ENCODE assay signal across 35 cellular contexts in genomic region chr7:80949449-80949848, GRCh38. TPM values are rescaled to one million over a fixed set of nuclear protein-coding genes. Genes with fewer than 3 reads are reported as not detected.
"Had no signal": no experiment of that assay in that cellular context is flagged by ENCODE, and none has a peak within 500 bp of the region (broad histone marks: within the 10 kb centered on the region; RNA-seq: fewer than 3 reads in every experiment).

No MANE protein-coding gene starts in this region.

- H3K4me3 ChIP-seq: adrenal gland, body of pancreas, esophagus muscularis mucosa, gastrocnemius medialis, heart left ventricle had no signal

- H3K36me3 ChIP-seq: adrenal gland, esophagus muscularis mucosa, gastrocnemius medialis, heart left ventricle had no signal

- H3K9me3 ChIP-seq: adrenal gland, body of pancreas, esophagus muscularis mucosa, gastrocnemius medialis, heart left ventricle had no signal

- H3K27me3 ChIP-seq: adrenal gland, body of pancreas, esophagus muscularis mucosa, foreskin keratinocyte, gastrocnemius medialis, heart left ventricle had no signal

- FAIRE-seq: colon had no signal

- H3K4me1 ChIP-seq: adrenal gland, body of pancreas, foreskin keratinocyte had no signal

- H3K27ac ChIP-seq: adrenal gland, body of pancreas, esophagus muscularis mucosa, foreskin keratinocyte had no signal

- ATAC-seq: activated CD4-positive, alpha-beta T cell treated with anti-CD3 and anti-CD28 coated beads for 36 hours; activated CD8-positive, alpha-beta memory T cell treated with anti-CD3 and anti-CD28 coated beads, Interleukin-2, amount 10 ng/mL, durations not matched to agents 7 days and 5 days; activated CD8-positive, alpha-beta T cell treated with anti-CD3 and anti-CD28 coated beads, Interleukin-2, amount 10 ng/mL, durations not matched to agents 7 days and 5 days; activated naive CD8-positive, alpha-beta T cell treated with anti-CD3 and anti-CD28 coated beads, Interleukin-2, amount 50 U/mL, for 24 hours; body of pancreas; effector memory CD8-positive, alpha-beta T cell; foreskin keratinocyte; gastrocnemius medialis; heart left ventricle; T-helper 17 cell had no signal

- DNase-seq: activated CD4-positive, alpha-beta memory T cell treated with anti-CD3 and anti-CD28 coated beads for 36 hours; activated CD4-positive, alpha-beta T cell treated with anti-CD3 and anti-CD28 coated beads for 36 hours; activated CD4-positive, alpha-beta T cell treated with anti-CD3 and anti-CD28 coated beads, Interleukin-2, amount 10 ng/mL, durations not matched to agents 24 days and 14 days; activated CD4-positive, CD25-positive, alpha-beta regulatory T cell; activated CD4-positive, CD25-positive, alpha-beta regulatory T cell treated with anti-CD3 and anti-CD28 coated beads, Interleukin-2, amount 50 U/mL, for 72 hours; activated CD8-positive, alpha-beta memory T cell treated with anti-CD3 and anti-CD28 coated beads, Interleukin-2, amount 10 ng/mL, durations not matched to agents 7 days and 5 days; activated CD8-positive, alpha-beta memory T cell treated with anti-CD3 and anti-CD28 coated beads, Interleukin-2, amount 50 U/mL, for 4 hours; activated CD8-positive, alpha-beta T cell treated with anti-CD3 and anti-CD28 coated beads, Interleukin-2, amount 10 ng/mL, durations not matched to agents 7 days and 5 days; activated effector memory CD4-positive, alpha-beta T cell treated with anti-CD3 and anti-CD28 coated beads, Interleukin-2, amount 50 U/mL, for 16 hours; activated naive CD4-positive, alpha-beta T cell treated with anti-CD3 and anti-CD28 coated beads for 36 hours; activated naive CD8-positive, alpha-beta T cell treated with anti-CD3 and anti-CD28 coated beads for 36 hours; activated naive CD8-positive, alpha-beta T cell treated with anti-CD3 and anti-CD28 coated beads, Interleukin-2, amount 50 U/mL, for 24 hours; activated T-cell treated with anti-CD3 and anti-CD28 coated beads, Interleukin-2, amount 50 U/mL, for 1 hour; activated T-cell treated with anti-CD3 and anti-CD28 coated beads, Interleukin-2, amount 50 U/mL, for 48 hours; adrenal gland; amygdala; aorta; body of pancreas; caudate nucleus; cortex of kidney; dermis blood vessel endothelial cell; effector CD4-positive, alpha-beta T cell; effector memory CD8-positive, alpha-beta T cell; erythroblast; foreskin keratinocyte; gastrocnemius medialis; glutamatergic neuron; heart left ventricle; T-helper 1 cell; T-helper 17 cell had no signal

RNA-seq across cellular contexts. Expression of gene SEMA3C, which starts 30.6 kb away (rescaled TPM):
- total RNA-seq: activated CD4-positive, alpha-beta memory T cell treated with anti-CD3 and anti-CD28 coated beads for 36 hours; activated CD4-positive, alpha-beta T cell treated with anti-CD3 and anti-CD28 coated beads for 36 hours; activated CD4-positive, alpha-beta T cell treated with anti-CD3 and anti-CD28 coated beads, Interleukin-2, amount 10 ng/mL, durations not matched to agents 24 days and 14 days; activated CD8-positive, alpha-beta memory T cell treated with anti-CD3 and anti-CD28 coated beads for 36 hours; activated CD8-positive, alpha-beta memory T cell treated with anti-CD3 and anti-CD28 coated beads, Interleukin-2, amount 10 ng/mL, durations not matched to agents 7 days and 5 days; activated CD8-positive, alpha-beta T cell treated with anti-CD3 and anti-CD28 coated beads, Interleukin-2, amount 10 ng/mL, durations not matched to agents 7 days and 5 days; activated naive CD4-positive, alpha-beta T cell treated with anti-CD3 and anti-CD28 coated beads for 36 hours; activated naive CD8-positive, alpha-beta T cell treated with anti-CD3 and anti-CD28 coated beads for 36 hours; activated T-helper 1 cell treated with anti-CD3 and anti-CD28 coated beads, Interleukin-12 subunit alpha, Interleukin-12 subunit beta, Interleukin-2, Interleukin-4 antibody, amounts not matched to agents 30 ng/mL and 10 ng/mL and 1 ng/mL, durations not matched to agents 14 hours and 24 hours and 36 hours; activated T-helper 2 cell treated with anti-CD3 and anti-CD28 coated beads, Interferon-gamma antibody, Interleukin-2, Interleukin-4, amounts not matched to agents 10 μg/mL and 5 μg/mL and 100 μg/mL, durations not matched to agents 14 hours and 24 hours and 36 hours had no signal
